ENCODE assay signal across 8 cellular contexts in the genomic region with DNA sequence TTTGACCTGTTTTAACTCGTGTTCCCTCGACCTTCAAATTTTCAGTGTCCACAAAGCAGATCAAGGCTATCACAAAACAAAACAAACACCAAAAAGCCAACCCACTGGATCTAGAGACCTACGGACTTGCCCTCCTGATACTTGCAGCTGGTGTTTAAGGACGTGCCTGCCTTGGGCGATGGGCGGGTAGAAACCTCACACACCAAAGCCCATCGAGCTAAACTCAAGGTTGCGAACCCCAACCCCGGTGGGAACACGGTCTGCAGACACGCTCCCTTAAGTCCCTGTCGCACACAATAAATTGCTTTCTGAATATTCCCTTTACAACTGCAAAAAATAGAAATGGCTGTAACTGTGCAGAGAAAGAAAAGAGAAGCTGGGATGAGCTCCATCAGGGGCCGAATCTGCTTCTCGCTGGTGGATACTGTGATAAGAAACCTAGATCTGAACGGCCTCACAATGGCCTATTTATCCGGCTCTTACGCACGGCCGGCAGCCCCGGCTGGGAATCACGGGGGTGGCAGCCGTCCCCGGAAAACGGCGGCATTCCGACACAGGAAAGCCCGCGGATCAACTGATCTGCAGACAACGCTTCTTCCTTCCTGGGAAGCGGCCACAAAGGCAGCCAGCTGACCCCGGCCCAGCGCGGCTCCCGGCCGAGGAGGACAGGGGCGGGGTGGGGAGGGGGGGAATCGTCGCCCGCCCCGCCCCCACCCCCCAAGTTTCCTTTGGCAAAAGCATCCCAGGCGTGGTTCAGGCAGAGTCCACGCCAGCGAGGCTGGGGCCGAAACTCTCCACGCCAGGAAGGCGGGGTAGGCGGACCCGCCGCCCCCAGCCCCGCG.
DNase-seq lines count a peak whose midpoint lies in the region; ATAC-seq and TF ChIP-seq lines count a peak whose summit lies in the region.

No MANE protein-coding gene starts in this region.

- peak overlapping the region; percentile 69 for H3K23ac ChIP-seq in IMR-90 (ENCODE audit: low read depth, low read length)

- dilution Hi-C loops in IMR-90 (cut with HindIII; ENCODE audit: low sequenced_read_pairs, unreplicated experiment), result no loop called here

- H3K4me1 ChIP-seq in IMR-90 (ENCODE audit: control insufficient read depth, insufficient read depth, low read length), result peaks cover 29% of the 10 kb centered on the region

- peaks cover 37 to 59% (median 50%) of the 10 kb centered on the region in 3 donors for H3K4me1 Mint-ChIP-seq in naive B cell

- H4K91ac ChIP-seq in IMR-90 (ENCODE audit: insufficient read depth, low read depth, low read length), result peak overlapping the region; percentile 96

- ATAC-seq in IMR-90 (ENCODE audit: low read depth) (peak; percentile 67), naive B cell (ENCODE audit: low read depth in 2 of 2) (peak; percentile 13 to 28)

- peaks cover 0 to 1% (median 0%) of the 10 kb centered on the region in 7 donors for H3K9me3 Mint-ChIP-seq in naive B cell

- POLR2A ChIA-PET in IMR-90 (lab: Charles Lee; ENCODE audit: unreplicated experiment), result no interaction called here

- H4K5ac ChIP-seq in IMR-90 (ENCODE audit: low read depth, low read length), result peak overlapping the region; percentile 80

- peak overlapping the region; percentile 83 for H2BK20ac ChIP-seq in IMR-90 (ENCODE audit: low read depth, low read length)

- peak overlapping the region; percentile 65 for H2BK5ac ChIP-seq in IMR-90 (ENCODE audit: low read depth, low read length, poor library complexity, severe bottlenecking)

- H2BK120ac ChIP-seq in IMR-90 (ENCODE audit: low read depth, low read length), result peak overlapping the region; percentile 97

- TF ChIP-seq POLR2A in IMR-90 (IDR thresholded peaks at IDR 0.05; ENCODE audit: low read depth, low read length), result no peak; the same call in none of the 2 replicates

- H3K56ac ChIP-seq in IMR-90 (ENCODE audit: extremely low read depth, insufficient read depth, low read length), result peak overlapping the region; percentile 67

- H4K8ac ChIP-seq in IMR-90 (ENCODE audit: low read depth in 2 of 2, low read length in 2 of 2), result peak overlapping the region; percentile 65 to 86

- in situ Hi-C loops in IMR-90 (cut with MboI; ENCODE audit: low sequenced_read_pairs), result no loop called here

- peak overlapping the region; percentile 37 for H3K4me3 ChIP-seq in IMR-90 (ENCODE audit: insufficient read depth, low read depth, low read length)
- H3K4me3 ChIP-seq in foreskin fibroblast (ENCODE audit: low read depth in 1 of 2, low read length in 2 of 2), result peak overlapping the region; percentile 71 to 79

- H3K9me3 ChIP-seq in IMR-90 (ENCODE audit: control insufficient read depth, insufficient read depth, low read length), result no peaks in the 10 kb centered on the region

- peak; percentile 15; the same call in 1 of the 2 replicates for TF ChIP-seq RAD21 in IMR-90 (IDR thresholded peaks at IDR 0.05; ENCODE audit: low read length)

- H3K27ac Mint-ChIP-seq in naive B cell, result peak overlapping the region; percentile 87 to 100 (median 95)

- H3K27me3 ChIP-seq in IMR-90 (ENCODE audit: control insufficient read depth, insufficient read depth, low read length), result no peaks in the 10 kb centered on the region

- H3K79me1 ChIP-seq in IMR-90 (ENCODE audit: low read depth in 1 of 2, low read length in 2 of 2), result peaks cover 0 to 4% of the 10 kb centered on the region in 2 experiments; a peak in 1 of 4 replicates

- no peaks in the 10 kb centered on the region for H3K27me3 Mint-ChIP-seq in naive B cell

- DNase-seq in NCI-H2227 (lab: John Stamatoyannopoulos, UW; ENCODE audit: unreplicated experiment) (peak; percentile 2), NCI-H2227 treated with DMSO at 0.1 percent for 48 hours (lab: John Stamatoyannopoulos, UW) (no peak), IMR-90 (peak; percentile 84), foreskin fibroblast (peak; percentile 35 to 67), naive B cell (peak; percentile 39), ureter (ENCODE audit: low spot score) (peak; percentile 53), NCI-H1105 treated with DMSO at 0.1 percent for 48 hours (lab: John Stamatoyannopoulos, UW) (no peak)
- DNase-seq in activated effector memory CD4-positive, alpha-beta T cell treated with Interleukin-2 at 50 U/mL for 16 hours, result peak; percentile 29

- peak overlapping the region; percentile 79 to 98 (median 92) for H3K4me3 Mint-ChIP-seq in naive B cell

- H2AFZ ChIP-seq in IMR-90 (replicated peaks; ENCODE audit: low read length, poor library complexity), result peak overlapping the region; percentile 88

- peak overlapping the region; percentile 77 for H3K4me2 ChIP-seq in IMR-90 (ENCODE audit: low read depth, low read length)

- H3K9me1 ChIP-seq in IMR-90 (ENCODE audit: insufficient read depth, low read length), result peaks cover 25% of the 10 kb centered on the region

- peak overlapping the region; percentile 85; the same call in 2 of the 3 replicates for H2BK15ac ChIP-seq in IMR-90 (ENCODE audit: low read depth, low read length)

- peak overlapping the region; percentile 58 for H3K27ac ChIP-seq in IMR-90 (ENCODE audit: insufficient read depth, low read length)

- 1% methylated on average over 23 of the region's 51 CpGs; no CpG with 5 or more reads in 1 of the 2 experiments for WGBS in IMR-90 (ENCODE audit: extremely low coverage in 2 of 2, insufficient read length in 1 of 2), 2 experiments

- CTCF ChIA-PET in IMR-90 (lab: Yijun Ruan, JAX), result interaction anchor here (0.6 kb wide), 1 partner anchor 69 kb away, joined by 3 read pairs; no protein-coding TSS in a partner anchor

- peak overlapping the region; percentile 68 for H3K18ac ChIP-seq in IMR-90 (ENCODE audit: low read depth, low read length)

- H2AK9ac ChIP-seq in IMR-90 (replicated peaks; ENCODE audit: low read depth, low read length, poor library complexity), result peak overlapping the region; percentile 20

- intact Hi-C loops in IMR-90 (cut with micrococcal nuclease), result loop anchor here (2.0 to 5.0 kb wide), 3 partner anchors 210 to 357 kb away; no protein-coding TSS in a partner anchor

- peak overlapping the region; percentile 92 for H3K14ac ChIP-seq in IMR-90 (replicated peaks; ENCODE audit: low read depth, low read length)

- H3K36me3 ChIP-seq in IMR-90 (ENCODE audit: control insufficient read depth, insufficient read depth, low read length), result no peaks in the 10 kb centered on the region

- no TSS peak for BruUV-seq in IMR-90 (replicated peaks; lab: Mats Ljungman, UMichigan)

- H3K4ac ChIP-seq in IMR-90 (ENCODE audit: low read depth, low read length), result peak overlapping the region; percentile 97

- no peak for TF ChIP-seq CTCF in IMR-90 (conservative IDR thresholded peaks at IDR 0.05; ENCODE audit: low read depth, low read length)
- no peak for TF ChIP-seq CTCF in foreskin fibroblast (IDR thresholded peaks at IDR 0.05; ENCODE audit: low read depth, low read length)

- no peaks in the 10 kb centered on the region for H4K20me1 ChIP-seq in IMR-90 (ENCODE audit: insufficient read depth, low read length)

- H2AK5ac ChIP-seq in IMR-90 (ENCODE audit: low read depth, low read length), result peak overlapping the region; percentile 21

- peak overlapping the region; percentile 66 for H3K9ac ChIP-seq in IMR-90 (ENCODE audit: low read depth, low read length)

- H3K36me3 Mint-ChIP-seq in naive B cell, result no peaks in the 10 kb centered on the region

TF ChIP-seq in IMR-90, 13 proteins besides CTCF, POLR2A, EP300 and RAD21:
- TF ChIP-seq BHLHE40 (IDR thresholded peaks at IDR 0.05; ENCODE audit: low read depth, low read length) (peak; percentile 5; the same call in 1 of the 2 replicates), CHD1 (IDR thresholded peaks at IDR 0.05; ENCODE audit: low read depth, low read length) (no peak; the same call in 1 of the 2 replicates), MXI1 (IDR thresholded peaks at IDR 0.05; ENCODE audit: borderline replicate concordance, low read depth, low read length) (no peak), SMC3 (IDR thresholded peaks at IDR 0.05; ENCODE audit: low read depth, low read length) (peak; percentile 25; the same call in 1 of the 2 replicates)
- TF ChIP-seq, protein P1, sequence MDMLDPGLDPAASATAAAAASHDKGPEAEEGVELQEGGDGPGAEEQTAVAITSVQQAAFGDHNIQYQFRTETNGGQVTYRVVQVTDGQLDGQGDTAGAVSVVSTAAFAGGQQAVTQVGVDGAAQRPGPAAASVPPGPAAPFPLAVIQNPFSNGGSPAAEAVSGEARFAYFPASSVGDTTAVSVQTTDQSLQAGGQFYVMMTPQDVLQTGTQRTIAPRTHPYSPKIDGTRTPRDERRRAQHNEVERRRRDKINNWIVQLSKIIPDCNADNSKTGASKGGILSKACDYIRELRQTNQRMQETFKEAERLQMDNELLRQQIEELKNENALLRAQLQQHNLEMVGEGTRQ (IDR thresholded peaks at IDR 0.05; ENCODE audit: low read depth, low read length), result 0 out of 2 replicates have a peak, but pooled peaks have one; percentile 6

Comparison
In these comparisons a context has a peak if more than half of its experiments do, and no peak if none do; other contexts are left out.
1. DNase-seq: peak in NCI-H2227 (single experiment), IMR-90 (single experiment), activated effector memory CD4-positive, alpha-beta T cell treated with Interleukin-2 at 50 U/mL for 16 hours (single experiment), foreskin fibroblast (2 of 2), naive B cell (single experiment) and ureter (single experiment); none in NCI-H2227 treated with DMSO at 0.1 percent for 48 hours (single experiment) and NCI-H1105 treated with DMSO at 0.1 percent for 48 hours (single experiment).